Comparison of ENCODE assay signal across 8 cellular contexts in genomic region chr4:184792950-184793555, GRCh38. TPM values are rescaled to one million over a fixed set of nuclear protein-coding genes. Genes with fewer than 3 reads are reported as not detected.
A peak's percentile ranks its signal among the peaks of the same experiment; 100 is the strongest.
DNase-seq lines count a peak whose midpoint lies in the region; TF ChIP-seq lines count a peak whose summit lies in the region.

No MANE protein-coding gene starts in this region.

- no peaks in the 10 kb centered on the region for H3K27me3 Mint-ChIP-seq in activated T-cell treated with anti-CD3 and anti-CD28 coated beads, Interleukin-2, amount 50 U/mL, for 24 hours

- H3F3A ChIP-seq in Loucy (ENCODE audit: low read depth) = no peaks in the 10 kb centered on the region

- H3K36me3 ChIP-seq in Loucy (ENCODE audit: insufficient read depth, low read length) (no peaks in the 10 kb centered on the region), right atrium auricular region (peaks cover 18% of the 10 kb centered on the region), ascending aorta (peaks cover 4 to 7% of the 10 kb centered on the region in 2 donors)

- H3K9ac ChIP-seq in Loucy (ENCODE audit: low read depth, low read length, poor library complexity, severe bottlenecking) = no peak overlapping the region

- DNase-seq in AG09319 (ENCODE audit: extremely low read depth, low read depth) (peak; percentile 34), right atrium auricular region (ENCODE audit: low spot score) (no peak), mesenteric fat pad (ENCODE audit: low spot score) (no peak), ascending aorta (ENCODE audit: low spot score in 2 of 2) (no peak), GM13977 (ENCODE audit: low spot score) (no peak)
- peak; percentile 56 for DNase-seq in activated T-cell treated with anti-CD3 and anti-CD28 coated beads, Interleukin-2, amount 50 U/mL, for 24 hours
- peak; percentile 20 to 41 (median 35) for DNase-seq in stimulated activated CD4-positive, alpha-beta T cell treated with anti-CD3 and anti-CD28 coated beads, TNF-alpha, amount 100 ng/mL, for 48 hours (ENCODE audit: low read depth in 3 of 3)

- peak overlapping the region; percentile 79 for H3K27ac Mint-ChIP-seq in activated T-cell treated with anti-CD3 and anti-CD28 coated beads, Interleukin-2, amount 50 U/mL, for 24 hours

- H3K27ac ChIP-seq in right atrium auricular region (peak overlapping the region; percentile 6 to 70), ascending aorta (no peak overlapping the region)

- H4K20me1 ChIP-seq in Loucy (ENCODE audit: insufficient read depth, low read length, poor library complexity, severe bottlenecking) = no peaks in the 10 kb centered on the region

- peak overlapping the region; percentile 62 for H3K4me2 ChIP-seq in Loucy (ENCODE audit: low read depth, low read length, poor library complexity, severe bottlenecking)

- no peaks in the 10 kb centered on the region for H3K79me2 ChIP-seq in Loucy (ENCODE audit: insufficient read depth, low read length)

- H3K9me3 Mint-ChIP-seq in activated T-cell treated with anti-CD3 and anti-CD28 coated beads, Interleukin-2, amount 50 U/mL, for 24 hours = no peaks in the 10 kb centered on the region

- H3K27me3 ChIP-seq in Loucy (ENCODE audit: insufficient read depth, low read length, poor library complexity, severe bottlenecking) = peaks cover 29% of the 10 kb centered on the region
- H3K27me3 ChIP-seq in right atrium auricular region = no peaks in the 10 kb centered on the region
- H3K27me3 ChIP-seq in ascending aorta = no peaks in the 10 kb centered on the region

- peaks cover 25% of the 10 kb centered on the region for H3K36me3 Mint-ChIP-seq in activated T-cell treated with anti-CD3 and anti-CD28 coated beads, Interleukin-2, amount 50 U/mL, for 24 hours (ENCODE audit: low read depth)

- no peak overlapping the region for H2AFZ ChIP-seq in Loucy (ENCODE audit: low read length)

- no peaks in the 10 kb centered on the region for H3K9me2 ChIP-seq in Loucy (replicated peaks; ENCODE audit: low read depth, low read length)

- no peaks in the 10 kb centered on the region for H3K9me3 ChIP-seq in Loucy (ENCODE audit: insufficient read depth, low read depth, low read length)
- H3K9me3 ChIP-seq in right atrium auricular region = no peaks in the 10 kb centered on the region
- no peaks in the 10 kb centered on the region for H3K9me3 ChIP-seq in ascending aorta

- peaks cover 44% of the 10 kb centered on the region for H3K4me1 Mint-ChIP-seq in activated T-cell treated with anti-CD3 and anti-CD28 coated beads, Interleukin-2, amount 50 U/mL, for 24 hours (ENCODE audit: low read depth)

- H3K4me3 ChIP-seq in Loucy (ENCODE audit: low read length, poor library complexity, severe bottlenecking) (peak overlapping the region; percentile 8), right atrium auricular region (no peak overlapping the region), ascending aorta (no peak overlapping the region)

- intact Hi-C loops in ascending aorta (cut with DNase I) = no loop called here

- H3K4me3 Mint-ChIP-seq in activated T-cell treated with anti-CD3 and anti-CD28 coated beads, Interleukin-2, amount 50 U/mL, for 24 hours = peak overlapping the region; percentile 38

- in situ Hi-C loops in GM13977 (cut with MboI; ENCODE audit: low pct_unique_long_range_greater_than_20kb, low sequenced_read_pairs, unreplicated experiment) = no loop called here

- H3K4me1 ChIP-seq in Loucy (ENCODE audit: insufficient read depth, low read length, poor library complexity, severe bottlenecking) (peaks cover 20% of the 10 kb centered on the region), right atrium auricular region (peaks cover 0 to 31% of the 10 kb centered on the region in 2 donors), ascending aorta (peaks cover 0 to 4% of the 10 kb centered on the region in 2 donors)

- TF ChIP-seq CTCF in AG09319 (IDR thresholded peaks at IDR 0.05; ENCODE audit: low read depth, low read length) = no peak
- no peak for TF ChIP-seq CTCF in Loucy (conservative IDR thresholded peaks at IDR 0.05; ENCODE audit: low read length)
- TF ChIP-seq CTCF in right atrium auricular region (IDR thresholded peaks at IDR 0.05) = no peak
- no peak for TF ChIP-seq CTCF in ascending aorta (IDR thresholded peaks at IDR 0.05)
- no peak for TF ChIP-seq CTCF in GM13977 (IDR thresholded peaks at IDR 0.05; ENCODE audit: extremely low read depth, insufficient read depth, missing control alignments)

RNA-seq across cellular contexts. Expression of gene ACSL1, which starts 32.7 kb away (rescaled TPM):
- total RNA-seq in right atrium auricular region = 100 to 1,000 TPM; 144 to 156 TPM
- total RNA-seq in mesenteric fat pad = 1,386 TPM
- total RNA-seq in ascending aorta = 31.8 TPM

RNA-seq across cellular contexts. Expression of gene CENPU, which starts 59.2 kb away (rescaled TPM):
- total RNA-seq in right atrium auricular region (1 to 10 TPM in 1 of 2 donors, under 1 TPM in 1; 0.85 to 1.1 TPM), mesenteric fat pad (3.0 TPM), ascending aorta (not detected)

Comparison
In these comparisons a context has a peak if more than half of its experiments do, and no peak if none do; other contexts are left out.
1. DNase-seq: peak in AG09319 (single experiment), activated T-cell treated with anti-CD3 and anti-CD28 coated beads, Interleukin-2, amount 50 U/mL, for 24 hours (single experiment) and stimulated activated CD4-positive, alpha-beta T cell treated with anti-CD3 and anti-CD28 coated beads, TNF-alpha, amount 100 ng/mL, for 48 hours (3 of 3); none in right atrium auricular region (single experiment), mesenteric fat pad (single experiment), ascending aorta (0 of 2) and GM13977 (single experiment).
2. H3K27ac ChIP-seq: peak in right atrium auricular region (2 of 2); none in ascending aorta (0 of 2).